ENCODE assay signal across 11 cellular contexts in genomic region chr17:63896524-63897354, GRCh38. TPM values are rescaled to one million over a fixed set of nuclear protein-coding genes. Genes with fewer than 3 reads are reported as not detected.
"Had no signal": no experiment of that assay in that cellular context is flagged by ENCODE, and none has a peak within 500 bp of the region (broad histone marks: within the 10 kb centered on the region; RNA-seq: fewer than 3 reads in every experiment).

CSH1 (minus strand) TSS chr17:63896574; CDS start chr17:63896511, 63 bp downstream.

RNA-seq across cellular contexts. Expression of gene CSH1, which starts in this region (rescaled TPM):
- total RNA-seq: activated CD4-positive, alpha-beta T cell treated with anti-CD3 and anti-CD28 coated beads, Interleukin-2, amount 10 ng/mL, durations not matched to agents 24 days and 14 days; activated CD8-positive, alpha-beta T cell treated with anti-CD3 and anti-CD28 coated beads, Interleukin-2, amount 10 ng/mL, durations not matched to agents 7 days and 5 days; activated naive CD4-positive, alpha-beta T cell treated with anti-CD3 and anti-CD28 coated beads for 36 hours; activated T-helper 2 cell treated with anti-CD3 and anti-CD28 coated beads, Interferon-gamma antibody, Interleukin-2, Interleukin-4, amounts not matched to agents 10 μg/mL and 5 μg/mL and 100 μg/mL, durations not matched to agents 14 hours and 24 hours and 36 hours; adrenal gland; bronchial epithelial cell; M059J; OCI-LY7; PC-9; Right ventricle myocardium inferior; SK-MEL-5 had no signal
